In the genomic region with DNA sequence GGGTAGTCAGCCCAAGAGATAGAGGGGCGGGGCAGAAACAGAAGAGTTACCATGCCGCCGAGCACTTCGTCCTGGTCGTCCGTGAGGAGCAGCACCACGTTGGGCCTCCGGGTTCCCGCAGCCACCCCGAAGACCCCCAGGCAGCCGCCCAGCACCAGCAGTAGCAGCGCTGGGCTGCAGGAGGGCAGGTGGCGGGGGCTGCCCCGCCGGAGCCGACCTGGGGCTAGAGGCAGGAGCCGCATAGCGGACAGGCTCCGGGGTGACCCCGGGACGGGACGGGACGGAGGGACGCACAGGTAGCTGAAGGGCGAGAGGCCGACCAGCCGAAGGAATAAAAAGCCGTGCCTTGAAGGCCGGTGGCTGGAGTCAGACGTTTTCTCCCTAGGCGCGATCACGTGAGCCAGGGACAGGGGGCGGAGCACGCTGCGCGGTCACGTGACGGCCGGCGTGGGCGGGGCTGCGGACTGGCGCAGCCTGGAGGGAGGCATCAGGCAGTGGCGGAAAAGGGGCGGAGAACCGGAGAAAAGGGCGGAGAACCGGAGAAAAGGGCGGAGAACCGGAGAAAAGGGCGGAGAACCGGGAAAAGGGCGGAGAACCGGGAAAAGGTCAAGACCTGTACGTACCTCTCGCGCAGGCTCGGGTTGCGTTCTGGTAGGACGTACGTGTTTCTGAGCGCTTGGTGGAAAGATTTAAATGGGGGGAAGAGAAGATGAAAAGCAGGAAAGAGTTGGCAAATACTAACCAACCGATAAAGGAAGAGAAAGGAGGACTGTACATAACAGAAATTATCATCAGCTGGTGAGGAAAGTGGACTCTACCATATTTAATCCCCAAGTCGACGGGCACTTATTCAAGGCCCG, we compare ENCODE assay signal across 1 cellular context.
TF ChIP-seq lines count a peak whose summit lies in the region.

A gene (minus strand): TSS at position 372 of the 860 bp plus-strand sequence. CDS start 130 bp downstream, at position 242.

TF ChIP-seq in HEK293, 187 proteins besides CTCF, POLR2A, EP300 and RAD21 (continued from another document and continues in another):
- TF ChIP-seq, protein P1, sequence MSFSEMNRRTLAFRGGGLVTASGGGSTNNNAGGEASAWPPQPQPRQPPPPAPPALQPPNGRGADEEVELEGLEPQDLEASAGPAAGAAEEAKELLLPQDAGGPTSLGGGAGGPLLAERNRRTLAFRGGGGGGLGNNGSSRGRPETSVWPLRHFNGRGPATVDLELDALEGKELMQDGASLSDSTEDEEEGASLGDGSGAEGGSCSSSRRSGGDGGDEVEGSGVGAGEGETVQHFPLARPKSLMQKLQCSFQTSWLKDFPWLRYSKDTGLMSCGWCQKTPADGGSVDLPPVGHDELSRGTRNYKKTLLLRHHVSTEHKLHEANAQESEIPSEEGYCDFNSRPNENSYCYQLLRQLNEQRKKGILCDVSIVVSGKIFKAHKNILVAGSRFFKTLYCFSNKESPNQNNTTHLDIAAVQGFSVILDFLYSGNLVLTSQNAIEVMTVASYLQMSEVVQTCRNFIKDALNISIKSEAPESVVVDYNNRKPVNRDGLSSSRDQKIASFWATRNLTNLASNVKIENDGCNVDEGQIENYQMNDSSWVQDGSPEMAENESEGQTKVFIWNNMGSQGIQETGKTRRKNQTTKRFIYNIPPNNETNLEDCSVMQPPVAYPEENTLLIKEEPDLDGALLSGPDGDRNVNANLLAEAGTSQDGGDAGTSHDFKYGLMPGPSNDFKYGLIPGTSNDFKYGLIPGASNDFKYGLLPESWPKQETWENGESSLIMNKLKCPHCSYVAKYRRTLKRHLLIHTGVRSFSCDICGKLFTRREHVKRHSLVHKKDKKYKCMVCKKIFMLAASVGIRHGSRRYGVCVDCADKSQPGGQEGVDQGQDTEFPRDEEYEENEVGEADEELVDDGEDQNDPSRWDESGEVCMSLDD (tag by site-specific recombination; IDR thresholded peaks at IDR 0.05) = no peak
- TF ChIP-seq ZNF473 (tag by site-specific recombination; IDR thresholded peaks at IDR 0.05) (no peak), ZNF510 (tag by site-specific recombination; IDR thresholded peaks at IDR 0.05; ENCODE audit: insufficient replicate concordance) (no peak), ZNF155 (tag by site-specific recombination; IDR thresholded peaks at IDR 0.05) (no peak), HOXC10 (CRISPR knock-in tag; IDR thresholded peaks at IDR 0.05) (no peak), BCL11A (tag by site-specific recombination; IDR thresholded peaks at IDR 0.05; ENCODE audit: low read depth) (0 out of 2 replicates have a peak, but pooled peaks have one; percentile 30), ZNF211 (tag by site-specific recombination; IDR thresholded peaks at IDR 0.05; ENCODE audit: low read depth) (no peak), ZNF366 (tag by site-specific recombination; conservative IDR thresholded peaks at IDR 0.05) (peak; percentile 97), FEZF1 (tag by site-specific recombination; IDR thresholded peaks at IDR 0.05) (no peak; the same call in 1 of the 2 replicates), ZNF112 (tag by site-specific recombination; IDR thresholded peaks at IDR 0.05) (no peak), ZFP41 (tag by site-specific recombination; IDR thresholded peaks at IDR 0.05; ENCODE audit: borderline replicate concordance) (no peak), ZNF530 (tag by site-specific recombination; IDR thresholded peaks at IDR 0.05; ENCODE audit: low read depth) (no peak), ZNF514 (tag by site-specific recombination; IDR thresholded peaks at IDR 0.05) (no peak), ZNF600 (tag by site-specific recombination; IDR thresholded peaks at IDR 0.05) (0 out of 2 replicates have a peak, but pooled peaks have one; percentile 36), ZSCAN16 (tag by site-specific recombination; IDR thresholded peaks at IDR 0.05) (no peak), ZNF626 (tag by site-specific recombination; IDR thresholded peaks at IDR 0.05) (no peak), ZNF114 (tag by site-specific recombination; IDR thresholded peaks at IDR 0.05) (no peak), ZNF529 (tag by site-specific recombination; IDR thresholded peaks at IDR 0.05; ENCODE audit: insufficient replicate concordance) (no peak), ZNF133 (tag by site-specific recombination; IDR thresholded peaks at IDR 0.05) (no peak), HOXD13 (CRISPR knock-in tag; IDR thresholded peaks at IDR 0.05; ENCODE audit: borderline replicate concordance) (no peak), KLF16 (tag by site-specific recombination; IDR thresholded peaks at IDR 0.05) (peak; percentile 99), RBAK (tag by site-specific recombination; IDR thresholded peaks at IDR 0.05) (no peak), EGR2 (tag by site-specific recombination; IDR thresholded peaks at IDR 0.05; ENCODE audit: low read depth) (peak; percentile 91), GFI1B (tag by site-specific recombination; IDR thresholded peaks at IDR 0.05) (no peak), ZNF792 (tag by site-specific recombination; IDR thresholded peaks at IDR 0.05) (no peak), ZNF707 (tag by site-specific recombination; IDR thresholded peaks at IDR 0.05) (no peak), ZNF433 (tag by site-specific recombination; IDR thresholded peaks at IDR 0.05; ENCODE audit: low read depth) (no peak), ZNF624 (tag by site-specific recombination; IDR thresholded peaks at IDR 0.05) (no peak), MYNN (tag by site-specific recombination; IDR thresholded peaks at IDR 0.05; ENCODE audit: borderline replicate concordance) (no peak), SP2 (tag by site-specific recombination; IDR thresholded peaks at IDR 0.05) (peak; percentile 94), ZNF266 (tag by site-specific recombination; IDR thresholded peaks at IDR 0.05; ENCODE audit: low read depth) (no peak), ZNF140 (tag by site-specific recombination; IDR thresholded peaks at IDR 0.05) (no peak), YY2 (tag by site-specific recombination; IDR thresholded peaks at IDR 0.05) (no peak), ZNF274 (IDR thresholded peaks at IDR 0.05; ENCODE audit: low read length) (no peak), ZNF274 (tag by site-specific recombination; IDR thresholded peaks at IDR 0.05; ENCODE audit: borderline replicate concordance) (no peak), ZBTB17 (tag by site-specific recombination; IDR thresholded peaks at IDR 0.05) (peak; percentile 77), ZIC2 (tag by site-specific recombination; IDR thresholded peaks at IDR 0.05) (no peak; the same call in 1 of the 2 replicates), ZNF621 (tag by site-specific recombination; IDR thresholded peaks at IDR 0.05) (no peak)
- TF ChIP-seq, protein P2, sequence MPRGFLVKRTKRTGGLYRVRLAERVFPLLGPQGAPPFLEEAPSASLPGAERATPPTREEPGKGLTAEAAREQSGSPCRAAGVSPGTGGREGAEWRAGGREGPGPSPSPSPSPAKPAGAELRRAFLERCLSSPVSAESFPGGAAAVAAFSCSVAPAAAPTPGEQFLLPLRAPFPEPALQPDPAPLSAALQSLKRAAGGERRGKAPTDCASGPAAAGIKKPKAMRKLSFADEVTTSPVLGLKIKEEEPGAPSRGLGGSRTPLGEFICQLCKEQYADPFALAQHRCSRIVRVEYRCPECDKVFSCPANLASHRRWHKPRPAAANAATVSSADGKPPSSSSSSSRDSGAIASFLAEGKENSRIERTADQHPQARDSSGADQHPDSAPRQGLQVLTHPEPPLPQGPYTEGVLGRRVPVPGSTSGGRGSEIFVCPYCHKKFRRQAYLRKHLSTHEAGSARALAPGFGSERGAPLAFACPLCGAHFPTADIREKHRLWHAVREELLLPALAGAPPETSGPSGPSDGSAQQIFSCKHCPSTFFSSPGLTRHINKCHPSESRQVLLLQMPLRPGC (tag by site-specific recombination; IDR thresholded peaks at IDR 0.05) = no peak; the same call in 1 of the 2 replicates
- TF ChIP-seq, protein P3, sequence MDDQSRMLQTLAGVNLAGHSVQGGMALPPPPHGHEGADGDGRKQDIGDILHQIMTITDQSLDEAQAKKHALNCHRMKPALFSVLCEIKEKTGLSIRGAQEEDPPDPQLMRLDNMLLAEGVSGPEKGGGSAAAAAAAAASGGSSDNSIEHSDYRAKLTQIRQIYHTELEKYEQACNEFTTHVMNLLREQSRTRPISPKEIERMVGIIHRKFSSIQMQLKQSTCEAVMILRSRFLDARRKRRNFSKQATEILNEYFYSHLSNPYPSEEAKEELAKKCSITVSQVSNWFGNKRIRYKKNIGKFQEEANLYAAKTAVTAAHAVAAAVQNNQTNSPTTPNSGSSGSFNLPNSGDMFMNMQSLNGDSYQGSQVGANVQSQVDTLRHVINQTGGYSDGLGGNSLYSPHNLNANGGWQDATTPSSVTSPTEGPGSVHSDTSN (CRISPR knock-in tag; IDR thresholded peaks at IDR 0.05) = no peak
- TF ChIP-seq, protein P4, sequence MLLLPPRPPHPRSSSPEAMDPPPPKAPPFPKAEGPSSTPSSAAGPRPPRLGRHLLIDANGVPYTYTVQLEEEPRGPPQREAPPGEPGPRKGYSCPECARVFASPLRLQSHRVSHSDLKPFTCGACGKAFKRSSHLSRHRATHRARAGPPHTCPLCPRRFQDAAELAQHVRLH (tag by site-specific recombination; IDR thresholded peaks at IDR 0.05) = peak; percentile 57; the same call in 1 of the 2 replicates
- TF ChIP-seq, protein P5, sequence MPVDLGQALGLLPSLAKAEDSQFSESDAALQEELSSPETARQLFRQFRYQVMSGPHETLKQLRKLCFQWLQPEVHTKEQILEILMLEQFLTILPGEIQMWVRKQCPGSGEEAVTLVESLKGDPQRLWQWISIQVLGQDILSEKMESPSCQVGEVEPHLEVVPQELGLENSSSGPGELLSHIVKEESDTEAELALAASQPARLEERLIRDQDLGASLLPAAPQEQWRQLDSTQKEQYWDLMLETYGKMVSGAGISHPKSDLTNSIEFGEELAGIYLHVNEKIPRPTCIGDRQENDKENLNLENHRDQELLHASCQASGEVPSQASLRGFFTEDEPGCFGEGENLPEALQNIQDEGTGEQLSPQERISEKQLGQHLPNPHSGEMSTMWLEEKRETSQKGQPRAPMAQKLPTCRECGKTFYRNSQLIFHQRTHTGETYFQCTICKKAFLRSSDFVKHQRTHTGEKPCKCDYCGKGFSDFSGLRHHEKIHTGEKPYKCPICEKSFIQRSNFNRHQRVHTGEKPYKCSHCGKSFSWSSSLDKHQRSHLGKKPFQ (tag by site-specific recombination; IDR thresholded peaks at IDR 0.05) = no peak
- TF ChIP-seq, protein P6, sequence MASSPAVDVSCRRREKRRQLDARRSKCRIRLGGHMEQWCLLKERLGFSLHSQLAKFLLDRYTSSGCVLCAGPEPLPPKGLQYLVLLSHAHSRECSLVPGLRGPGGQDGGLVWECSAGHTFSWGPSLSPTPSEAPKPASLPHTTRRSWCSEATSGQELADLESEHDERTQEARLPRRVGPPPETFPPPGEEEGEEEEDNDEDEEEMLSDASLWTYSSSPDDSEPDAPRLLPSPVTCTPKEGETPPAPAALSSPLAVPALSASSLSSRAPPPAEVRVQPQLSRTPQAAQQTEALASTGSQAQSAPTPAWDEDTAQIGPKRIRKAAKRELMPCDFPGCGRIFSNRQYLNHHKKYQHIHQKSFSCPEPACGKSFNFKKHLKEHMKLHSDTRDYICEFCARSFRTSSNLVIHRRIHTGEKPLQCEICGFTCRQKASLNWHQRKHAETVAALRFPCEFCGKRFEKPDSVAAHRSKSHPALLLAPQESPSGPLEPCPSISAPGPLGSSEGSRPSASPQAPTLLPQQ (tag by site-specific recombination; IDR thresholded peaks at IDR 0.05) = 0 out of 2 replicates have a peak, but pooled peaks have one; percentile 29
- TF ChIP-seq, protein P7, sequence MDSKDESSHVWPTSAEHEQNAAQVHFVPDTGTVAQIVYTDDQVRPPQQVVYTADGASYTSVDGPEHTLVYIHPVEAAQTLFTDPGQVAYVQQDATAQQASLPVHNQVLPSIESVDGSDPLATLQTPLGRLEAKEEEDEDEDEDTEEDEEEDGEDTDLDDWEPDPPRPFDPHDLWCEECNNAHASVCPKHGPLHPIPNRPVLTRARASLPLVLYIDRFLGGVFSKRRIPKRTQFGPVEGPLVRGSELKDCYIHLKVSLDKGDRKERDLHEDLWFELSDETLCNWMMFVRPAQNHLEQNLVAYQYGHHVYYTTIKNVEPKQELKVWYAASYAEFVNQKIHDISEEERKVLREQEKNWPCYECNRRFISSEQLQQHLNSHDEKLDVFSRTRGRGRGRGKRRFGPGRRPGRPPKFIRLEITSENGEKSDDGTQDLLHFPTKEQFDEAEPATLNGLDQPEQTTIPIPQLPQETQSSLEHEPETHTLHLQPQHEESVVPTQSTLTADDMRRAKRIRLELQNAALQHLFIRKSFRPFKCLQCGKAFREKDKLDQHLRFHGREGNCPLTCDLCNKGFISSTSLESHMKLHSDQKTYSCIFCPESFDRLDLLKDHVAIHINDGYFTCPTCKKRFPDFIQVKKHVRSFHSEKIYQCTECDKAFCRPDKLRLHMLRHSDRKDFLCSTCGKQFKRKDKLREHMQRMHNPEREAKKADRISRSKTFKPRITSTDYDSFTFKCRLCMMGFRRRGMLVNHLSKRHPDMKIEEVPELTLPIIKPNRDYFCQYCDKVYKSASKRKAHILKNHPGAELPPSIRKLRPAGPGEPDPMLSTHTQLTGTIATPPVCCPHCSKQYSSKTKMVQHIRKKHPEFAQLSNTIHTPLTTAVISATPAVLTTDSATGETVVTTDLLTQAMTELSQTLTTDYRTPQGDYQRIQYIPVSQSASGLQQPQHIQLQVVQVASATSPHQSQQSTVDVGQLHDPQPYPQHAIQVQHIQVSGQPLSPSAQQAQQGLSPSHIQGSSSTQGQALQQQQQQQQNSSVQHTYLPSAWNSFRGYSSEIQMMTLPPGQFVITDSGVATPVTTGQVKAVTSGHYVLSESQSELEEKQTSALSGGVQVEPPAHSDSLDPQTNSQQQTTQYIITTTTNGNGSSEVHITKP (tag by site-specific recombination; IDR thresholded peaks at IDR 0.05) = peak; percentile 94
- TF ChIP-seq, protein P8, sequence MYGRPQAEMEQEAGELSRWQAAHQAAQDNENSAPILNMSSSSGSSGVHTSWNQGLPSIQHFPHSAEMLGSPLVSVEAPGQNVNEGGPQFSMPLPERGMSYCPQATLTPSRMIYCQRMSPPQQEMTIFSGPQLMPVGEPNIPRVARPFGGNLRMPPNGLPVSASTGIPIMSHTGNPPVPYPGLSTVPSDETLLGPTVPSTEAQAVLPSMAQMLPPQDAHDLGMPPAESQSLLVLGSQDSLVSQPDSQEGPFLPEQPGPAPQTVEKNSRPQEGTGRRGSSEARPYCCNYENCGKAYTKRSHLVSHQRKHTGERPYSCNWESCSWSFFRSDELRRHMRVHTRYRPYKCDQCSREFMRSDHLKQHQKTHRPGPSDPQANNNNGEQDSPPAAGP (tag by site-specific recombination; IDR thresholded peaks at IDR 0.05) = peak; percentile 60; the same call in 1 of the 2 replicates
